In the genomic region with DNA sequence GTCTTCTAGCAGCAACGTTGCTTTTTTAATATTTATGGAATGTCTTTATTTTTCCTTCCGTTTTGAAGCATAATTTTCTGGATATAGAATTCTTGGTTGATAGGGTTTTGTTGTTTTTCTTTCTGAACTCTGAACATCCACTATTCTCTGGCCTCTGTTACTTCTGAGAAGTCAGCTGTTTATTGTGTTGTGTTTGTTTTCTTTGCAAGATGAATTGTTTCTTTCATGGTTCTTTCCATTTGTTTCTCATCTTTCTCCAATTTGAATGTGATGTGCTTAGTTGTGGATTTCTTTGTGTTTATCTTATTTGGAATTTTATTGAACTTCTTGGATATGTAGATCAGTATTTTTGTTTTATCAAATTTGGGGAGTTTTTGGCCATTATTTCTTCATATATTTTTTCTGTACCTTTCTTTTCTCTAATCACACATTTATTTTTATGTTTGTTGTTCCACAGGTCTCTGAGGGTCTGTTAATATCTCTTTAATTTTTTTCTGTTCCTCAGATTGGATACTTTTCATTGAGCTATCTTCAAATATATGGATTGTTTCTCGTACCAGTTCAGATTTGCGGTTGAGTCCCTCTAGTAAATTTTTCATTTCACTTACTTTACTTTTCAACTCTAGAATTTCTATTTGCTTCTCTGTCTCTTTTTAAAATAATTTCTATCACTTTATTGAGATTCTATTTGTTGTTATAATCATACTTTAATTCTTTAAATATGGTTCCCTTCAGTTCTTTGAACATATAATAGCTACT, we compare ENCODE assay signal across 2 cellular contexts.
TF ChIP-seq lines count a peak whose summit lies in the region.

No MANE protein-coding gene starts in this region.

TF ChIP-seq in HepG2, 621 proteins besides CTCF, POLR2A, EP300 and RAD21:
- TF ChIP-seq ZNF160 (CRISPR knock-in tag; IDR thresholded peaks at IDR 0.05) (peak; percentile 98), ZNF317 (CRISPR knock-in tag; IDR thresholded peaks at IDR 0.05) (peak; percentile 80; the same call in 1 of the 2 replicates)
- TF ChIP-seq, protein P1, sequence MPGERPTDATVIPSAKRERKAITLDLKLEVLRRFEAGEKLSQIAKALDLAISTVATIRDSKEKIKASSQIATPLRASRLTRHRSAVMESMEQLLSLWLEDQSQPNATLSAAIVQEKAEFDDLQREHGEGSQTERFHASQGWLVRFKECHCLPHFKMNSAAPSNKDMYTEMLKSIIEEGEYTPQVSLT (CRISPR knock-in tag; IDR thresholded peaks at IDR 0.05; ENCODE audit: borderline replicate concordance, low read depth), result no peak

TF ChIP-seq in K562, 482 proteins besides CTCF, POLR2A, EP300 and RAD21:
- TF ChIP-seq HDAC1 (IDR thresholded peaks at IDR 0.05) (0 out of 4 replicates have a peak, but pooled peaks of 1 of the 2 experiments have one; percentile 38), DACH1 (IDR thresholded peaks at IDR 0.05; ENCODE audit: partially characterized antibody) (peak; percentile 9), NR2C1 (IDR thresholded peaks at IDR 0.05) (peak; percentile 26; the same call in 1 of the 2 replicates), NR2C1 (tag; IDR thresholded peaks at IDR 0.05) (no peak), BRD9 (IDR thresholded peaks at IDR 0.05; ENCODE audit: low read depth, partially characterized antibody) (peak; percentile 48), TRIM28 (IDR thresholded peaks at IDR 0.05) (peak; percentile 75), TRIM24 (IDR thresholded peaks at IDR 0.05) (peak; percentile 54 to 61; a peak in 3 of 4 replicates), CBX3 (IDR thresholded peaks at IDR 0.05; ENCODE audit: borderline replicate concordance in 1 of 2, low read length in 2 of 2) (peak in 1 of 2 experiments; percentile 60; a peak in 1 of 3 replicates), ZNF165 (CRISPR knock-in tag; IDR thresholded peaks at IDR 0.05; ENCODE audit: borderline replicate concordance) (no peak), RBM17 (IDR thresholded peaks at IDR 0.05; ENCODE audit: borderline replicate concordance, low read depth, low read length) (no peak)
- TF ChIP-seq, protein P2, sequence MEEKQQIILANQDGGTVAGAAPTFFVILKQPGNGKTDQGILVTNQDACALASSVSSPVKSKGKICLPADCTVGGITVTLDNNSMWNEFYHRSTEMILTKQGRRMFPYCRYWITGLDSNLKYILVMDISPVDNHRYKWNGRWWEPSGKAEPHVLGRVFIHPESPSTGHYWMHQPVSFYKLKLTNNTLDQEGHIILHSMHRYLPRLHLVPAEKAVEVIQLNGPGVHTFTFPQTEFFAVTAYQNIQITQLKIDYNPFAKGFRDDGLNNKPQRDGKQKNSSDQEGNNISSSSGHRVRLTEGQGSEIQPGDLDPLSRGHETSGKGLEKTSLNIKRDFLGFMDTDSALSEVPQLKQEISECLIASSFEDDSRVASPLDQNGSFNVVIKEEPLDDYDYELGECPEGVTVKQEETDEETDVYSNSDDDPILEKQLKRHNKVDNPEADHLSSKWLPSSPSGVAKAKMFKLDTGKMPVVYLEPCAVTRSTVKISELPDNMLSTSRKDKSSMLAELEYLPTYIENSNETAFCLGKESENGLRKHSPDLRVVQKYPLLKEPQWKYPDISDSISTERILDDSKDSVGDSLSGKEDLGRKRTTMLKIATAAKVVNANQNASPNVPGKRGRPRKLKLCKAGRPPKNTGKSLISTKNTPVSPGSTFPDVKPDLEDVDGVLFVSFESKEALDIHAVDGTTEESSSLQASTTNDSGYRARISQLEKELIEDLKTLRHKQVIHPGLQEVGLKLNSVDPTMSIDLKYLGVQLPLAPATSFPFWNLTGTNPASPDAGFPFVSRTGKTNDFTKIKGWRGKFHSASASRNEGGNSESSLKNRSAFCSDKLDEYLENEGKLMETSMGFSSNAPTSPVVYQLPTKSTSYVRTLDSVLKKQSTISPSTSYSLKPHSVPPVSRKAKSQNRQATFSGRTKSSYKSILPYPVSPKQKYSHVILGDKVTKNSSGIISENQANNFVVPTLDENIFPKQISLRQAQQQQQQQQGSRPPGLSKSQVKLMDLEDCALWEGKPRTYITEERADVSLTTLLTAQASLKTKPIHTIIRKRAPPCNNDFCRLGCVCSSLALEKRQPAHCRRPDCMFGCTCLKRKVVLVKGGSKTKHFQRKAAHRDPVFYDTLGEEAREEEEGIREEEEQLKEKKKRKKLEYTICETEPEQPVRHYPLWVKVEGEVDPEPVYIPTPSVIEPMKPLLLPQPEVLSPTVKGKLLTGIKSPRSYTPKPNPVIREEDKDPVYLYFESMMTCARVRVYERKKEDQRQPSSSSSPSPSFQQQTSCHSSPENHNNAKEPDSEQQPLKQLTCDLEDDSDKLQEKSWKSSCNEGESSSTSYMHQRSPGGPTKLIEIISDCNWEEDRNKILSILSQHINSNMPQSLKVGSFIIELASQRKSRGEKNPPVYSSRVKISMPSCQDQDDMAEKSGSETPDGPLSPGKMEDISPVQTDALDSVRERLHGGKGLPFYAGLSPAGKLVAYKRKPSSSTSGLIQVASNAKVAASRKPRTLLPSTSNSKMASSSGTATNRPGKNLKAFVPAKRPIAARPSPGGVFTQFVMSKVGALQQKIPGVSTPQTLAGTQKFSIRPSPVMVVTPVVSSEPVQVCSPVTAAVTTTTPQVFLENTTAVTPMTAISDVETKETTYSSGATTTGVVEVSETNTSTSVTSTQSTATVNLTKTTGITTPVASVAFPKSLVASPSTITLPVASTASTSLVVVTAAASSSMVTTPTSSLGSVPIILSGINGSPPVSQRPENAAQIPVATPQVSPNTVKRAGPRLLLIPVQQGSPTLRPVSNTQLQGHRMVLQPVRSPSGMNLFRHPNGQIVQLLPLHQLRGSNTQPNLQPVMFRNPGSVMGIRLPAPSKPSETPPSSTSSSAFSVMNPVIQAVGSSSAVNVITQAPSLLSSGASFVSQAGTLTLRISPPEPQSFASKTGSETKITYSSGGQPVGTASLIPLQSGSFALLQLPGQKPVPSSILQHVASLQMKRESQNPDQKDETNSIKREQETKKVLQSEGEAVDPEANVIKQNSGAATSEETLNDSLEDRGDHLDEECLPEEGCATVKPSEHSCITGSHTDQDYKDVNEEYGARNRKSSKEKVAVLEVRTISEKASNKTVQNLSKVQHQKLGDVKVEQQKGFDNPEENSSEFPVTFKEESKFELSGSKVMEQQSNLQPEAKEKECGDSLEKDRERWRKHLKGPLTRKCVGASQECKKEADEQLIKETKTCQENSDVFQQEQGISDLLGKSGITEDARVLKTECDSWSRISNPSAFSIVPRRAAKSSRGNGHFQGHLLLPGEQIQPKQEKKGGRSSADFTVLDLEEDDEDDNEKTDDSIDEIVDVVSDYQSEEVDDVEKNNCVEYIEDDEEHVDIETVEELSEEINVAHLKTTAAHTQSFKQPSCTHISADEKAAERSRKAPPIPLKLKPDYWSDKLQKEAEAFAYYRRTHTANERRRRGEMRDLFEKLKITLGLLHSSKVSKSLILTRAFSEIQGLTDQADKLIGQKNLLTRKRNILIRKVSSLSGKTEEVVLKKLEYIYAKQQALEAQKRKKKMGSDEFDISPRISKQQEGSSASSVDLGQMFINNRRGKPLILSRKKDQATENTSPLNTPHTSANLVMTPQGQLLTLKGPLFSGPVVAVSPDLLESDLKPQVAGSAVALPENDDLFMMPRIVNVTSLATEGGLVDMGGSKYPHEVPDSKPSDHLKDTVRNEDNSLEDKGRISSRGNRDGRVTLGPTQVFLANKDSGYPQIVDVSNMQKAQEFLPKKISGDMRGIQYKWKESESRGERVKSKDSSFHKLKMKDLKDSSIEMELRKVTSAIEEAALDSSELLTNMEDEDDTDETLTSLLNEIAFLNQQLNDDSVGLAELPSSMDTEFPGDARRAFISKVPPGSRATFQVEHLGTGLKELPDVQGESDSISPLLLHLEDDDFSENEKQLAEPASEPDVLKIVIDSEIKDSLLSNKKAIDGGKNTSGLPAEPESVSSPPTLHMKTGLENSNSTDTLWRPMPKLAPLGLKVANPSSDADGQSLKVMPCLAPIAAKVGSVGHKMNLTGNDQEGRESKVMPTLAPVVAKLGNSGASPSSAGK (IDR thresholded peaks at IDR 0.05), result no peak
- TF ChIP-seq, protein P3, sequence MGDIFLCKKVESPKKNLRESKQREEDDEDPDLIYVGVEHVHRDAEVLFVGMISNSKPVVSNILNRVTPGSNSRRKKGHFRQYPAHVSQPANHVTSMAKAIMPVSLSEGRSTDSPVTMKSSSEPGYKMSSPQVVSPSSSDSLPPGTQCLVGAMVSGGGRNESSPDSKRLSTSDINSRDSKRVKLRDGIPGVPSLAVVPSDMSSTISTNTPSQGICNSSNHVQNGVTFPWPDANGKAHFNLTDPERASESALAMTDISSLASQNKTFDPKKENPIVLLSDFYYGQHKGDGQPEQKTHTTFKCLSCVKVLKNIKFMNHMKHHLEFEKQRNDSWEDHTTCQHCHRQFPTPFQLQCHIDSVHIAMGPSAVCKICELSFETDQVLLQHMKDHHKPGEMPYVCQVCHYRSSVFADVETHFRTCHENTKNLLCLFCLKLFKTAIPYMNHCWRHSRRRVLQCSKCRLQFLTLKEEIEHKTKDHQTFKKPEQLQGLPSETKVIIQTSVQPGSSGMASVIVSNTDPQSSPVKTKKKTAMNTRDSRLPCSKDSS (IDR thresholded peaks at IDR 0.05; ENCODE audit: low read depth, partially characterized antibody), result peak; percentile 76
- TF ChIP-seq, protein P4, sequence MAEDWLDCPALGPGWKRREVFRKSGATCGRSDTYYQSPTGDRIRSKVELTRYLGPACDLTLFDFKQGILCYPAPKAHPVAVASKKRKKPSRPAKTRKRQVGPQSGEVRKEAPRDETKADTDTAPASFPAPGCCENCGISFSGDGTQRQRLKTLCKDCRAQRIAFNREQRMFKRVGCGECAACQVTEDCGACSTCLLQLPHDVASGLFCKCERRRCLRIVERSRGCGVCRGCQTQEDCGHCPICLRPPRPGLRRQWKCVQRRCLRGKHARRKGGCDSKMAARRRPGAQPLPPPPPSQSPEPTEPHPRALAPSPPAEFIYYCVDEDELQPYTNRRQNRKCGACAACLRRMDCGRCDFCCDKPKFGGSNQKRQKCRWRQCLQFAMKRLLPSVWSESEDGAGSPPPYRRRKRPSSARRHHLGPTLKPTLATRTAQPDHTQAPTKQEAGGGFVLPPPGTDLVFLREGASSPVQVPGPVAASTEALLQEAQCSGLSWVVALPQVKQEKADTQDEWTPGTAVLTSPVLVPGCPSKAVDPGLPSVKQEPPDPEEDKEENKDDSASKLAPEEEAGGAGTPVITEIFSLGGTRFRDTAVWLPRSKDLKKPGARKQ (CRISPR knock-in tag; IDR thresholded peaks at IDR 0.05), result 0 out of 2 replicates have a peak, but pooled peaks have one; percentile 19
